21 cellular contexts compared by ENCODE assay signal in genomic region chr20:11786108-11786507, GRCh38.
DNase-seq lines count a peak whose midpoint lies in the region; ATAC-seq, FAIRE-seq and TF ChIP-seq lines count a peak whose summit lies in the region.
"Had no signal": no experiment of that assay in that cellular context is flagged by ENCODE, and none has a peak within 500 bp of the region (broad histone marks: within the 10 kb centered on the region; RNA-seq: fewer than 3 reads in every experiment).

No MANE protein-coding gene starts in this region.

- H2BK12ac ChIP-seq in H1 (ENCODE audit: low read depth, low read length) (no peak overlapping the region), trophoblast cell (ENCODE audit: low read length) (peak overlapping the region; percentile 0)

- H3K9ac ChIP-seq in HepG2 (ENCODE audit: insufficient read depth, low read depth, low read length) (no peak overlapping the region), H1 (replicated peaks in 1 of 4; ENCODE audit: extremely low read depth in 1 of 4, low read depth in 3 of 4, low read length in 3 of 4) (no peak overlapping the region), trophoblast cell (ENCODE audit: low read length) (no peak overlapping the region)
- H3K9ac ChIP-seq: BLaER1 treated with 17β-estradiol and CSF1 and Interleukin-3, amounts not matched to agents 10 nM and 100 nM had no signal

- H3K9me3 ChIP-seq in HepG2 (ENCODE audit: low read length), result no peaks in the 10 kb centered on the region
- no peaks in the 10 kb centered on the region for H3K9me3 ChIP-seq in right lobe of liver
- no peaks in the 10 kb centered on the region for H3K9me3 ChIP-seq in H1 (ENCODE audit: insufficient read depth in 2 of 2, low read depth in 1 of 2, low read length in 1 of 2)
- no peaks in the 10 kb centered on the region for H3K9me3 ChIP-seq in trophoblast cell (ENCODE audit: insufficient read depth, low read depth, low read length)
- H3K9me3 ChIP-seq: A549; BLaER1 treated with 17β-estradiol and CSF1 and Interleukin-3, amounts not matched to agents 10 nM and 100 nM; Caco-2 had no signal

- no peaks in the 10 kb centered on the region for H3K23me2 ChIP-seq in H1 (ENCODE audit: low read depth, low read length)

- TF ChIP-seq EP300 in HepG2 (IDR thresholded peaks at IDR 0.05; ENCODE audit: low read depth in 2 of 2, low read length in 2 of 2) (no peak), HepG2 (CRISPR knock-in tag; IDR thresholded peaks at IDR 0.05; ENCODE audit: borderline replicate concordance) (no peak), H1 (IDR thresholded peaks at IDR 0.05; ENCODE audit: borderline replicate concordance in 1 of 2, low read depth in 2 of 2, low read length in 2 of 2) (no peak)

- H4K8ac ChIP-seq in H1 (ENCODE audit: extremely low read depth, insufficient read depth, low read length), result no peak overlapping the region
- no peak overlapping the region for H4K8ac ChIP-seq in trophoblast cell (ENCODE audit: low read depth, low read length)

- H3K79me1 ChIP-seq in H1 (ENCODE audit: low read depth, low read length) (no peaks in the 10 kb centered on the region), trophoblast cell (ENCODE audit: low read length) (peaks cover 11% of the 10 kb centered on the region)

- ATAC-seq in HepG2 (no peak), right lobe of liver (no peak)
- ATAC-seq: A549; CD8-positive, alpha-beta T cell had no signal

- BruUV-seq in HepG2 (replicated peaks; lab: Mats Ljungman, UMichigan), result no TSS peak

- no peak overlapping the region for H2AFZ ChIP-seq in HepG2 (ENCODE audit: low read length)
- no peak overlapping the region for H2AFZ ChIP-seq in H1 (ENCODE audit: low read length)
- H2AFZ ChIP-seq in trophoblast cell (ENCODE audit: insufficient read depth, low read length, poor library complexity), result no peak overlapping the region

- no peak overlapping the region for H3K56ac ChIP-seq in H1 (replicated peaks; ENCODE audit: insufficient read length, low read depth, low read length)

- POLR2A ChIA-PET in HepG2 (lab: Yijun Ruan, JAX) (no interaction called here), H1 (lab: Charles Lee; ENCODE audit: partially characterized antibody) (no interaction called here)

- H3K79me2 ChIP-seq in HepG2 (ENCODE audit: insufficient read depth, low read length) (no peaks in the 10 kb centered on the region), H1 (ENCODE audit: control insufficient read depth in 1 of 2, insufficient read depth in 2 of 2, low read length in 2 of 2) (no peaks in the 10 kb centered on the region), trophoblast cell (ENCODE audit: control insufficient read depth, insufficient read depth, low read length, poor library complexity) (no peaks in the 10 kb centered on the region)

- H3K27ac ChIP-seq in HepG2 (ENCODE audit: extremely low read length, insufficient read depth, low read length) (no peak overlapping the region), right lobe of liver (no peak overlapping the region), H1 (ENCODE audit: low read depth, low read length) (no peak overlapping the region), trophoblast cell (ENCODE audit: low read depth, low read length) (no peak overlapping the region)
- H3K27ac ChIP-seq: 22Rv1; A549; BLaER1 treated with 17β-estradiol and CSF1 and Interleukin-3, amounts not matched to agents 10 nM and 100 nM; C4-2B had no signal

- H2BK20ac ChIP-seq in H1 (ENCODE audit: low read length), result peak overlapping the region; percentile 72; the same call in 1 of the 2 replicates

- 25% methylated on average over 3 of the region's 3 CpGs for WGBS in HepG2 (ENCODE audit: low lambda C conversion rate)
- WGBS in right lobe of liver (ENCODE audit: insufficient coverage, low coverage, low lambda C conversion rate, missing lambda C conversion rate), result 69% methylated on average over 3 of the region's 3 CpGs
- 94% methylated on average over 3 of the region's 3 CpGs; no CpG with 5 or more reads in 1 of the 2 experiments for WGBS in H1 (ENCODE audit: extremely low coverage in 1 of 2, insufficient coverage in 1 of 2, insufficient read length in 1 of 2, insufficient replicate concordance in 2 of 2, low coverage in 1 of 2, low lambda C conversion rate in 2 of 2, missing lambda C conversion rate in 1 of 2), 2 experiments
- WGBS in trophoblast cell (ENCODE audit: extremely low coverage, insufficient coverage, insufficient read length), result no CpG with 5 or more reads among the region's 3 CpGs

- in situ Hi-C loops in HepG2 (cut with HindIII; ENCODE audit: extremely low pct_ligation_motif_present, low pct_unique_long_range_greater_than_20kb), result no loop called here

- TF ChIP-seq RAD21 in HepG2 (CRISPR knock-in tag; IDR thresholded peaks at IDR 0.05) (no peak), H1 (IDR thresholded peaks at IDR 0.05 in 1 of 2, conservative IDR thresholded peaks at IDR 0.05 in 1 of 2; ENCODE audit: low read depth in 2 of 2, low read length in 2 of 2) (no peak)

- H4K12ac ChIP-seq in trophoblast cell (ENCODE audit: low read depth, low read length), result no peak overlapping the region

- TF ChIP-seq POLR2A in HepG2 (IDR thresholded peaks at IDR 0.05; ENCODE audit: insufficient read depth in 1 of 2, low read depth in 2 of 2, low read length in 2 of 2), result no peak
- no peak for TF ChIP-seq POLR2A in right lobe of liver (IDR thresholded peaks at IDR 0.05)
- TF ChIP-seq POLR2A in H1 (IDR thresholded peaks at IDR 0.05; ENCODE audit: control extremely low read depth in 1 of 2, low read depth in 2 of 2, low read length in 2 of 2), result no peak

- CTCF ChIA-PET in HepG2 (lab: Yijun Ruan, JAX; ENCODE audit: low intra/inter-chr PET ratio, low total read pairs) (no interaction called here), H1 (lab: Charles Lee; ENCODE audit: partially characterized antibody) (interaction anchor here (1.1 kb wide), 1 partner anchor 13 kb away, joined by 4 read pairs; no protein-coding TSS in a partner anchor)

- DNase-seq in HepG2 (ENCODE audit: low spot score) (no peak), right lobe of liver (no peak), H1 (ENCODE audit: low read depth in 1 of 2, low spot score in 2 of 2) (no peak), trophoblast cell (no peak), NCI-H526 (lab: John Stamatoyannopoulos, UW) (no peak), NCI-H2196 (lab: John Stamatoyannopoulos, UW; ENCODE audit: unreplicated experiment) (no peak)
- DNase-seq: AML-193; Caco-2; Calu3; CD4-positive, alpha-beta T cell; CD8-positive, alpha-beta T cell; DMS79 treated with DMSO at 0.1 percent for 48 hours; GF-D8 had no signal

- no peak overlapping the region for H2BK15ac ChIP-seq in H1 (ENCODE audit: low read length)

- intact Hi-C loops in HepG2 (cut with micrococcal nuclease; ENCODE audit: unreplicated experiment), result loop anchor here (5.0 kb wide), 1 partner anchor 1004 kb away; no protein-coding TSS in a partner anchor
- intact Hi-C loops in right lobe of liver (cut with DNase I), result no loop called here

- H3K4ac ChIP-seq in H1 (replicated peaks; ENCODE audit: insufficient read length, low read depth, low read length), result no peak overlapping the region
- no peak overlapping the region for H3K4ac ChIP-seq in trophoblast cell (ENCODE audit: low read depth, low read length)

- no peak overlapping the region for H2BK120ac ChIP-seq in H1 (replicated peaks; ENCODE audit: low read depth, low read length)
- H2BK120ac ChIP-seq in trophoblast cell (ENCODE audit: insufficient read depth, low read length, poor library complexity), result peak overlapping the region; percentile 21

- H3K4me2 ChIP-seq in HepG2 (ENCODE audit: low read depth, low read length), result no peak overlapping the region
- no peak overlapping the region for H3K4me2 ChIP-seq in H1 (ENCODE audit: insufficient read depth in 1 of 2, low read depth in 2 of 2, low read length in 2 of 2)
- H3K4me2 ChIP-seq in trophoblast cell (ENCODE audit: low read length), result no peak overlapping the region
- H3K4me2 ChIP-seq: A549; BLaER1 treated with 17β-estradiol and CSF1 and Interleukin-3, amounts not matched to agents 10 nM and 100 nM had no signal

- TF ChIP-seq CTCF in HepG2 (CRISPR knock-in tag; IDR thresholded peaks at IDR 0.05), result no peak
- TF ChIP-seq CTCF in right lobe of liver (IDR thresholded peaks at IDR 0.05), result no peak
- TF ChIP-seq CTCF in H1 (IDR thresholded peaks at IDR 0.05; ENCODE audit: control extremely low read depth in 1 of 3, insufficient read depth in 1 of 3, low read depth in 1 of 3, low read length in 3 of 3), result no peak

- H4K5ac ChIP-seq in H1 (ENCODE audit: insufficient read length, low read depth, low read length), result no peak overlapping the region

- H3K4me3 ChIP-seq in HepG2 (replicated peaks in 1 of 3; ENCODE audit: insufficient read depth in 1 of 3, low read depth in 2 of 3, low read length in 3 of 3) (no peak overlapping the region), right lobe of liver (no peak overlapping the region), H1 (ENCODE audit: extremely low read depth in 1 of 4, insufficient read depth in 2 of 4, low read depth in 3 of 4, low read length in 4 of 4) (no peak overlapping the region), trophoblast cell (ENCODE audit: low read depth, low read length) (no peak overlapping the region)
- H3K4me3 ChIP-seq: A549; BLaER1 treated with 17β-estradiol and CSF1 and Interleukin-3, amounts not matched to agents 10 nM and 100 nM had no signal

- H3K27me3 ChIP-seq in HepG2 (ENCODE audit: control insufficient read depth in 1 of 2, insufficient read depth in 2 of 2, low read length in 2 of 2), result no peaks in the 10 kb centered on the region
- H3K27me3 ChIP-seq in right lobe of liver, result no peaks in the 10 kb centered on the region
- H3K27me3 ChIP-seq in H1 (replicated peaks in 1 of 4; ENCODE audit: control insufficient read depth in 3 of 4, extremely low read depth in 1 of 4, insufficient read depth in 3 of 4, low read length in 3 of 4), result peaks cover 0 to 2% (median 0%) of the 10 kb centered on the region in 4 experiments; a peak in 1 of 7 replicates
- H3K27me3 ChIP-seq in trophoblast cell (ENCODE audit: insufficient read depth, low read length), result no peaks in the 10 kb centered on the region
- H3K27me3 ChIP-seq: BLaER1 treated with 17β-estradiol and CSF1 and Interleukin-3, amounts not matched to agents 10 nM and 100 nM had no signal

- H2BK5ac ChIP-seq in H1 (ENCODE audit: low read depth, low read length) (no peak overlapping the region), trophoblast cell (ENCODE audit: low read depth, low read length, poor library complexity) (no peak overlapping the region)

- no peak overlapping the region for H4K91ac ChIP-seq in H1 (replicated peaks; ENCODE audit: insufficient read length, low read length)
- H4K91ac ChIP-seq in trophoblast cell (ENCODE audit: low read depth, low read length), result peak overlapping the region; percentile 8

- H3K23ac ChIP-seq in H1 (ENCODE audit: insufficient read length) (no peak overlapping the region), trophoblast cell (ENCODE audit: low read length) (no peak overlapping the region)

- H3K4me1 ChIP-seq in HepG2 (ENCODE audit: insufficient read depth, low read length), result no peaks in the 10 kb centered on the region
- no peaks in the 10 kb centered on the region for H3K4me1 ChIP-seq in right lobe of liver
- peaks cover 8 to 15% (median 11%) of the 10 kb centered on the region in 4 experiments; a peak in 6 of 7 replicates for H3K4me1 ChIP-seq in H1 (replicated peaks in 1 of 4; ENCODE audit: control insufficient read depth in 3 of 4, insufficient read depth in 4 of 4, low read length in 3 of 4)
- H3K4me1 ChIP-seq in trophoblast cell (ENCODE audit: control insufficient read depth in 1 of 2, insufficient read depth in 2 of 2, low read length in 2 of 2), result peaks cover 3 to 7% of the 10 kb centered on the region in 2 experiments
- H3K4me1 ChIP-seq: A549; BLaER1 treated with 17β-estradiol and CSF1 and Interleukin-3, amounts not matched to agents 10 nM and 100 nM had no signal

- FAIRE-seq in HepG2 (lab: Jason Lieb, UNC), result no peak
- no peak for FAIRE-seq in H1 (lab: Jason Lieb, UNC)
- FAIRE-seq: D721Med, G401.6, GM12891, GM19239 had no signal

- H2AK5ac ChIP-seq in H1 (ENCODE audit: low read depth, low read length) (no peak overlapping the region), trophoblast cell (ENCODE audit: low read length) (no peak overlapping the region)

- H3K36me3 ChIP-seq in HepG2 (replicated peaks in 1 of 2; ENCODE audit: control insufficient read depth in 1 of 2, insufficient read depth in 2 of 2, low read length in 2 of 2) (no peaks in the 10 kb centered on the region), right lobe of liver (no peaks in the 10 kb centered on the region), H1 (ENCODE audit: control insufficient read depth in 2 of 4, insufficient read depth in 4 of 4, low read length in 3 of 4) (no peaks in the 10 kb centered on the region), trophoblast cell (ENCODE audit: control insufficient read depth in 1 of 2, insufficient read depth in 2 of 2, low read length in 2 of 2) (no peaks in the 10 kb centered on the region)
- H3K36me3 ChIP-seq: BLaER1 treated with 17β-estradiol and CSF1 and Interleukin-3, amounts not matched to agents 10 nM and 100 nM had no signal

- H3K14ac ChIP-seq in H1 (ENCODE audit: insufficient read length), result no peak overlapping the region
- no peak overlapping the region for H3K14ac ChIP-seq in trophoblast cell (ENCODE audit: low read length)

- H3K18ac ChIP-seq in H1 (ENCODE audit: extremely low read depth, low read length) (no peak overlapping the region), trophoblast cell (ENCODE audit: low read length) (no peak overlapping the region)

- no peaks in the 10 kb centered on the region for H4K20me1 ChIP-seq in HepG2 (ENCODE audit: insufficient read depth, low read length)
- no peaks in the 10 kb centered on the region for H4K20me1 ChIP-seq in H1 (replicated peaks in 1 of 2; ENCODE audit: control insufficient read depth in 1 of 2, insufficient read depth in 2 of 2, low read length in 2 of 2)
- H4K20me1 ChIP-seq: BLaER1 treated with 17β-estradiol and CSF1 and Interleukin-3, amounts not matched to agents 10 nM and 100 nM had no signal
